ENCODE assay signal across 1 cellular context in genomic region chr2:55618649-55619055, GRCh38.
TF ChIP-seq lines count a peak whose summit lies in the region.

No MANE protein-coding gene starts in this region.

TF ChIP-seq in HepG2, 621 proteins besides CTCF, POLR2A, EP300 and RAD21 (continued from another document and continues in another):
- TF ChIP-seq ISL2 (CRISPR knock-in tag; IDR thresholded peaks at IDR 0.05) (no peak), ARHGAP35 (CRISPR knock-in tag; IDR thresholded peaks at IDR 0.05; ENCODE audit: borderline replicate concordance) (no peak), FOXK1 (CRISPR knock-in tag; IDR thresholded peaks at IDR 0.05; ENCODE audit: borderline replicate concordance, low read depth) (peak; percentile 70; the same call in 1 of the 2 replicates), GLI4 (CRISPR knock-in tag; IDR thresholded peaks at IDR 0.05; ENCODE audit: borderline replicate concordance) (no peak), FLYWCH1 (CRISPR knock-in tag; IDR thresholded peaks at IDR 0.05) (no peak), ZNF460 (CRISPR knock-in tag; IDR thresholded peaks at IDR 0.05; ENCODE audit: borderline replicate concordance) (no peak), ATF7-NPFF (CRISPR knock-in tag; IDR thresholded peaks at IDR 0.05; ENCODE audit: low read depth) (no peak), NR2F6 (IDR thresholded peaks at IDR 0.05) (no peak), NR2F6 (CRISPR knock-in tag; IDR thresholded peaks at IDR 0.05) (0 out of 2 replicates have a peak, but pooled peaks have one; percentile 32), SATB2 (CRISPR knock-in tag; IDR thresholded peaks at IDR 0.05) (0 out of 2 replicates have a peak, but pooled peaks have one; percentile 65), SNAPC5 (CRISPR knock-in tag; IDR thresholded peaks at IDR 0.05; ENCODE audit: borderline replicate concordance) (no peak), JUND (CRISPR knock-in tag; IDR thresholded peaks at IDR 0.05) (no peak), ZNF367 (CRISPR knock-in tag; IDR thresholded peaks at IDR 0.05; ENCODE audit: borderline replicate concordance) (no peak), YEATS4 (CRISPR knock-in tag; IDR thresholded peaks at IDR 0.05; ENCODE audit: borderline replicate concordance) (peak; percentile 38; the same call in 1 of the 2 replicates), ZNF224 (CRISPR knock-in tag; IDR thresholded peaks at IDR 0.05) (no peak), FOXJ3 (CRISPR knock-in tag; IDR thresholded peaks at IDR 0.05; ENCODE audit: borderline replicate concordance) (0 out of 2 replicates have a peak, but pooled peaks have one; percentile 45), HMGA1 (CRISPR knock-in tag; conservative IDR thresholded peaks at IDR 0.05) (no peak), HMGXB3 (CRISPR knock-in tag; IDR thresholded peaks at IDR 0.05; ENCODE audit: borderline replicate concordance) (no peak), NR2F1 (CRISPR knock-in tag; IDR thresholded peaks at IDR 0.05) (no peak), FOSL1 (CRISPR knock-in tag; IDR thresholded peaks at IDR 0.05; ENCODE audit: borderline replicate concordance) (no peak), DBP (CRISPR knock-in tag; IDR thresholded peaks at IDR 0.05; ENCODE audit: not compliant biosample characterization) (no peak), TFE3 (CRISPR knock-in tag; IDR thresholded peaks at IDR 0.05) (no peak), NFIB (CRISPR knock-in tag; IDR thresholded peaks at IDR 0.05; ENCODE audit: borderline replicate concordance) (no peak), ZNF639 (CRISPR knock-in tag; conservative IDR thresholded peaks at IDR 0.05) (no peak), ATF3 (CRISPR knock-in tag; IDR thresholded peaks at IDR 0.05) (no peak), ELF3 (CRISPR knock-in tag; IDR thresholded peaks at IDR 0.05) (no peak), TRIM24 (CRISPR knock-in tag; IDR thresholded peaks at IDR 0.05) (no peak), POGK (CRISPR knock-in tag; conservative IDR thresholded peaks at IDR 0.05) (no peak), FIP1L1 (IDR thresholded peaks at IDR 0.05; ENCODE audit: borderline replicate concordance, insufficient read depth, low read depth, low read length) (no peak), ZNF430 (CRISPR knock-in tag; IDR thresholded peaks at IDR 0.05) (no peak), ZNF549 (CRISPR knock-in tag; IDR thresholded peaks at IDR 0.05) (no peak; the same call in 1 of the 2 replicates), AKAP8 (CRISPR knock-in tag; IDR thresholded peaks at IDR 0.05) (no peak), MLX (CRISPR knock-in tag; IDR thresholded peaks at IDR 0.05) (no peak), SRSF9 (IDR thresholded peaks at IDR 0.05; ENCODE audit: borderline replicate concordance, insufficient read depth, low read depth, low read length, poor library complexity, severe bottlenecking) (no peak), TEF (CRISPR knock-in tag; IDR thresholded peaks at IDR 0.05) (no peak), DDIT3 (CRISPR knock-in tag; IDR thresholded peaks at IDR 0.05) (no peak), ZNF749 (CRISPR knock-in tag; IDR thresholded peaks at IDR 0.05; ENCODE audit: borderline replicate concordance) (no peak; the same call in 1 of the 2 replicates), GATA4 (IDR thresholded peaks at IDR 0.05; ENCODE audit: borderline replicate concordance, low read depth) (no peak), ZFX (CRISPR knock-in tag; IDR thresholded peaks at IDR 0.05; ENCODE audit: low read depth) (no peak; the same call in 1 of the 2 replicates), CREB1 (IDR thresholded peaks at IDR 0.05) (no peak), CREB1 (CRISPR knock-in tag; IDR thresholded peaks at IDR 0.05) (peak; percentile 77), SP2 (CRISPR knock-in tag; IDR thresholded peaks at IDR 0.05) (no peak), ZSCAN25 (CRISPR knock-in tag; IDR thresholded peaks at IDR 0.05) (0 out of 2 replicates have a peak, but pooled peaks have one; percentile 40), ZBTB20 (CRISPR knock-in tag; IDR thresholded peaks at IDR 0.05; ENCODE audit: borderline replicate concordance, low read depth) (no peak), THAP11 (CRISPR knock-in tag; IDR thresholded peaks at IDR 0.05) (peak; percentile 98), ZBTB1 (CRISPR knock-in tag; IDR thresholded peaks at IDR 0.05; ENCODE audit: borderline replicate concordance) (no peak), NAIF1 (CRISPR knock-in tag; IDR thresholded peaks at IDR 0.05; ENCODE audit: borderline replicate concordance) (peak; percentile 25; the same call in 1 of the 2 replicates), MXI1 (IDR thresholded peaks at IDR 0.05; ENCODE audit: borderline replicate concordance, low read depth, low read length) (peak; percentile 62; the same call in 1 of the 3 replicates), PAWR (CRISPR knock-in tag; IDR thresholded peaks at IDR 0.05; ENCODE audit: borderline replicate concordance) (no peak), ZNF740 (CRISPR knock-in tag; IDR thresholded peaks at IDR 0.05) (no peak), NCOA5 (CRISPR knock-in tag; IDR thresholded peaks at IDR 0.05) (0 out of 2 replicates have a peak, but pooled peaks have one; percentile 42), ZNF768 (CRISPR knock-in tag; IDR thresholded peaks at IDR 0.05) (no peak), LRRFIP1 (CRISPR knock-in tag; conservative IDR thresholded peaks at IDR 0.05) (no peak; the same call in 1 of the 2 replicates), GTF2F1 (IDR thresholded peaks at IDR 0.05; ENCODE audit: low read length) (no peak), ZNF530 (CRISPR knock-in tag; IDR thresholded peaks at IDR 0.05; ENCODE audit: low read depth) (no peak), HHEX (CRISPR knock-in tag; IDR thresholded peaks at IDR 0.05) (no peak), BHLHE40 (IDR thresholded peaks at IDR 0.05; ENCODE audit: low read length) (no peak), MAFG (CRISPR knock-in tag; IDR thresholded peaks at IDR 0.05) (no peak), ESRRA (CRISPR knock-in tag; IDR thresholded peaks at IDR 0.05; ENCODE audit: low read depth) (0 out of 2 replicates have a peak, but pooled peaks have one; percentile 5), ZMYM4 (CRISPR knock-in tag; IDR thresholded peaks at IDR 0.05) (no peak)
